ENCODE assay signal across 1 cellular context in the genomic region with DNA sequence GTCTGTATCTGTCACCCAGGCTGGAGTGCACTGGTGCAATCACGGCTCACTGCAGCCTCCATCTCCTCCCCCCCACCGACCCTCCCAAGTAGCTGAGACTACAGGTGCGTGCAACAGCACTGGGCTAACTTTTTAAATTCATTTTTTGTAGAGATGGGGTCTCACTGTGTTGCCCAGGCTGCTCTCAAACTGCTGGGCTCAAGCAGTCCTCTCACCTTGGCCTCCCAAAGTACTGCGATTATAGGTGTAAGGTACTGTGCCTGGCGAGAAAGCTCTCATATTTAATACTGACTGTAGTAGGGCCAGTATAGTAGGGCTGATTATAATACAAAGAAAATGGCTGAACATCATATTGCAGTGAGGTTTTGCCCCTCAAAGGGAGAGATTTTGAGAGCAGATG.
TF ChIP-seq lines count a peak whose summit lies in the region.

No MANE protein-coding gene starts in this region.

TF ChIP-seq in HepG2, 621 proteins besides CTCF, POLR2A, EP300 and RAD21:
- TF ChIP-seq, protein P1, sequence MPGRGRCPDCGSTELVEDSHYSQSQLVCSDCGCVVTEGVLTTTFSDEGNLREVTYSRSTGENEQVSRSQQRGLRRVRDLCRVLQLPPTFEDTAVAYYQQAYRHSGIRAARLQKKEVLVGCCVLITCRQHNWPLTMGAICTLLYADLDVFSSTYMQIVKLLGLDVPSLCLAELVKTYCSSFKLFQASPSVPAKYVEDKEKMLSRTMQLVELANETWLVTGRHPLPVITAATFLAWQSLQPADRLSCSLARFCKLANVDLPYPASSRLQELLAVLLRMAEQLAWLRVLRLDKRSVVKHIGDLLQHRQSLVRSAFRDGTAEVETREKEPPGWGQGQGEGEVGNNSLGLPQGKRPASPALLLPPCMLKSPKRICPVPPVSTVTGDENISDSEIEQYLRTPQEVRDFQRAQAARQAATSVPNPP (CRISPR knock-in tag; IDR thresholded peaks at IDR 0.05): no peak
- TF ChIP-seq ZNF121 (CRISPR knock-in tag; IDR thresholded peaks at IDR 0.05) (0 out of 2 replicates have a peak, but pooled peaks have one; percentile 51), MTF1 (CRISPR knock-in tag; IDR thresholded peaks at IDR 0.05) (no peak), ZNF839 (CRISPR knock-in tag; IDR thresholded peaks at IDR 0.05; ENCODE audit: borderline replicate concordance) (no peak), ZFP82 (CRISPR knock-in tag; IDR thresholded peaks at IDR 0.05; ENCODE audit: borderline replicate concordance) (no peak)
- TF ChIP-seq, protein P2, sequence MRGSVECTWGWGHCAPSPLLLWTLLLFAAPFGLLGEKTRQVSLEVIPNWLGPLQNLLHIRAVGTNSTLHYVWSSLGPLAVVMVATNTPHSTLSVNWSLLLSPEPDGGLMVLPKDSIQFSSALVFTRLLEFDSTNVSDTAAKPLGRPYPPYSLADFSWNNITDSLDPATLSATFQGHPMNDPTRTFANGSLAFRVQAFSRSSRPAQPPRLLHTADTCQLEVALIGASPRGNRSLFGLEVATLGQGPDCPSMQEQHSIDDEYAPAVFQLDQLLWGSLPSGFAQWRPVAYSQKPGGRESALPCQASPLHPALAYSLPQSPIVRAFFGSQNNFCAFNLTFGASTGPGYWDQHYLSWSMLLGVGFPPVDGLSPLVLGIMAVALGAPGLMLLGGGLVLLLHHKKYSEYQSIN (CRISPR knock-in tag; IDR thresholded peaks at IDR 0.05; ENCODE audit: borderline replicate concordance): no peak
- TF ChIP-seq, protein P3, sequence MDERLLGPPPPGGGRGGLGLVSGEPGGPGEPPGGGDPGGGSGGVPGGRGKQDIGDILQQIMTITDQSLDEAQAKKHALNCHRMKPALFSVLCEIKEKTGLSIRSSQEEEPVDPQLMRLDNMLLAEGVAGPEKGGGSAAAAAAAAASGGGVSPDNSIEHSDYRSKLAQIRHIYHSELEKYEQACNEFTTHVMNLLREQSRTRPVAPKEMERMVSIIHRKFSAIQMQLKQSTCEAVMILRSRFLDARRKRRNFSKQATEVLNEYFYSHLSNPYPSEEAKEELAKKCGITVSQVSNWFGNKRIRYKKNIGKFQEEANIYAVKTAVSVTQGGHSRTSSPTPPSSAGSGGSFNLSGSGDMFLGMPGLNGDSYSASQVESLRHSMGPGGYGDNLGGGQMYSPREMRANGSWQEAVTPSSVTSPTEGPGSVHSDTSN (CRISPR knock-in tag; IDR thresholded peaks at IDR 0.05): no peak
- TF ChIP-seq, protein P4, sequence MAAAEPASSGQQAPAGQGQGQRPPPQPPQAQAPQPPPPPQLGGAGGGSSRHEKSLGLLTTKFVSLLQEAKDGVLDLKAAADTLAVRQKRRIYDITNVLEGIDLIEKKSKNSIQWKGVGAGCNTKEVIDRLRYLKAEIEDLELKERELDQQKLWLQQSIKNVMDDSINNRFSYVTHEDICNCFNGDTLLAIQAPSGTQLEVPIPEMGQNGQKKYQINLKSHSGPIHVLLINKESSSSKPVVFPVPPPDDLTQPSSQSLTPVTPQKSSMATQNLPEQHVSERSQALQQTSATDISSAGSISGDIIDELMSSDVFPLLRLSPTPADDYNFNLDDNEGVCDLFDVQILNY (CRISPR knock-in tag; conservative IDR thresholded peaks at IDR 0.05): no peak
